ENCODE assay signal across 20 cellular contexts in genomic region chr4:36222702-36223101, GRCh38. TPM values are rescaled to one million over a fixed set of nuclear protein-coding genes. Genes with fewer than 3 reads are reported as not detected.
A peak's percentile ranks its signal among the peaks of the same experiment; 100 is the strongest.
DNase-seq lines count a peak whose midpoint lies in the region; ATAC-seq and TF ChIP-seq lines count a peak whose summit lies in the region.
"Had no signal": no experiment of that assay in that cellular context is flagged by ENCODE, and none has a peak within 500 bp of the region (broad histone marks: within the 10 kb centered on the region; RNA-seq: fewer than 3 reads in every experiment).

No MANE protein-coding gene starts in this region.

- no peak overlapping the region for H3K27ac ChIP-seq in RWPE2 (ENCODE audit: poor library complexity, severe bottlenecking)
- H3K27ac ChIP-seq: C4-2B, KMS-11 had no signal

- H3K9me3 ChIP-seq in RWPE2 (ENCODE audit: severe bottlenecking), result no peaks in the 10 kb centered on the region
- H3K9me3 ChIP-seq: Caco-2 had no signal

- H3K36me3 Mint-ChIP-seq in natural killer cell treated with Interleukin-12 subunit alpha and Interleukin-12 subunit beta and Interleukin-15 and Interleukin-18, amount 100 ng/mL, for 72 hours, result peaks cover 9% of the 10 kb centered on the region
- no peaks in the 10 kb centered on the region for H3K36me3 Mint-ChIP-seq in natural killer cell
- H3K36me3 Mint-ChIP-seq in effector memory CD8-positive, alpha-beta T cell (ENCODE audit: insufficient read depth), result peaks cover 13% of the 10 kb centered on the region

- DNase-seq in natural killer cell treated with Interleukin-12 subunit alpha and Interleukin-12 subunit beta and Interleukin-15 and Interleukin-18, amount 100 ng/mL, for 72 hours (ENCODE audit: low spot score), result no peak
- no peak for DNase-seq in natural killer cell
- no peak for DNase-seq in RWPE2 (ENCODE audit: low spot score)
- DNase-seq in effector memory CD8-positive, alpha-beta T cell, result no peak
- DNase-seq in NCI-H524 treated with DMSO at 0.1 percent for 48 hours (lab: John Stamatoyannopoulos, UW), result no peak
- DNase-seq in NCI-H2227 (lab: John Stamatoyannopoulos, UW; ENCODE audit: unreplicated experiment), result no peak
- DNase-seq in occipital lobe (lab: John Stamatoyannopoulos, UW), result no peak
- DNase-seq: Caco-2, DMS53, GOT3, NCI-H1092 treated with DMSO at 0.1 percent for 48 hours, NCI-H1694, NCI-H446, NCI-H82, SIG-M5 had no signal

- H3K27ac Mint-ChIP-seq in natural killer cell treated with Interleukin-12 subunit alpha and Interleukin-12 subunit beta and Interleukin-15 and Interleukin-18, amount 100 ng/mL, for 72 hours, result peak overlapping the region in 1 of 2 donors; percentile 49
- no peak overlapping the region for H3K27ac Mint-ChIP-seq in natural killer cell
- H3K27ac Mint-ChIP-seq in effector memory CD8-positive, alpha-beta T cell, result peak overlapping the region in 1 of 2 donors; percentile 59

- H3K36me3 ChIP-seq in RWPE2 (ENCODE audit: low read depth), result no peaks in the 10 kb centered on the region

- peaks cover 5% of the 10 kb centered on the region for H3K4me1 ChIP-seq in RWPE2 (ENCODE audit: insufficient read depth, poor library complexity, severe bottlenecking)
- H3K4me1 ChIP-seq: Caco-2 had no signal

- no peaks in the 10 kb centered on the region for H3K9me3 Mint-ChIP-seq in natural killer cell treated with Interleukin-12 subunit alpha and Interleukin-12 subunit beta and Interleukin-15 and Interleukin-18, amount 100 ng/mL, for 72 hours
- H3K9me3 Mint-ChIP-seq in natural killer cell, result no peaks in the 10 kb centered on the region
- H3K9me3 Mint-ChIP-seq in effector memory CD8-positive, alpha-beta T cell, result no peaks in the 10 kb centered on the region

- H3K4me3 Mint-ChIP-seq in natural killer cell treated with Interleukin-12 subunit alpha and Interleukin-12 subunit beta and Interleukin-15 and Interleukin-18, amount 100 ng/mL, for 72 hours, result peak overlapping the region; percentile 30
- no peak overlapping the region for H3K4me3 Mint-ChIP-seq in natural killer cell
- H3K4me3 Mint-ChIP-seq in effector memory CD8-positive, alpha-beta T cell, result peak overlapping the region; percentile 2 to 52

- H3K4me3 ChIP-seq in RWPE2 (ENCODE audit: severe bottlenecking), result no peak overlapping the region

- H3K4me1 Mint-ChIP-seq in natural killer cell treated with Interleukin-12 subunit alpha and Interleukin-12 subunit beta and Interleukin-15 and Interleukin-18, amount 100 ng/mL, for 72 hours (ENCODE audit: low read depth in 2 of 2), result peaks cover 58 to 60% of the 10 kb centered on the region in 2 donors
- peaks cover 71 to 73% of the 10 kb centered on the region in 2 donors for H3K4me1 Mint-ChIP-seq in natural killer cell
- peaks cover 54 to 77% of the 10 kb centered on the region in 2 donors for H3K4me1 Mint-ChIP-seq in effector memory CD8-positive, alpha-beta T cell (ENCODE audit: low read depth in 2 of 2)

- no peak for ATAC-seq in natural killer cell treated with Interleukin-12 subunit alpha and Interleukin-12 subunit beta and Interleukin-15 and Interleukin-18, amount 100 ng/mL, for 72 hours
- ATAC-seq in natural killer cell (no peak), RWPE2 (ENCODE audit: low read depth) (peak; percentile 49; the same call in 1 of the 3 replicates), GM21576 (IDR thresholded peaks at IDR 0.05; ENCODE audit: unreplicated experiment) (no peak)
- ATAC-seq in effector memory CD8-positive, alpha-beta T cell (replicated peaks), result no peak
- ATAC-seq: HepG2 had no signal

- H3K27me3 Mint-ChIP-seq in natural killer cell treated with Interleukin-12 subunit alpha and Interleukin-12 subunit beta and Interleukin-15 and Interleukin-18, amount 100 ng/mL, for 72 hours, result no peaks in the 10 kb centered on the region
- no peaks in the 10 kb centered on the region for H3K27me3 Mint-ChIP-seq in natural killer cell (ENCODE audit: low read depth in 2 of 2)
- H3K27me3 Mint-ChIP-seq in effector memory CD8-positive, alpha-beta T cell, result no peaks in the 10 kb centered on the region

- no peaks in the 10 kb centered on the region for H3K27me3 ChIP-seq in RWPE2 (ENCODE audit: insufficient read depth, poor library complexity, severe bottlenecking)

- intact Hi-C loops in natural killer cell (cut with micrococcal nuclease), result no loop called here

- no peak for TF ChIP-seq CTCF in natural killer cell (IDR thresholded peaks at IDR 0.05)
- no peak for TF ChIP-seq CTCF in RWPE2 (IDR thresholded peaks at IDR 0.05; ENCODE audit: poor library complexity, severe bottlenecking)

RNA-seq across cellular contexts. Expression of gene ARAP2, which starts 21.6 kb away (rescaled TPM):
- 100 to 1,000 TPM; 124 to 156 TPM for total RNA-seq in natural killer cell treated with Interleukin-12 subunit alpha and Interleukin-12 subunit beta and Interleukin-15 and Interleukin-18, amount 100 ng/mL, for 72 hours
- total RNA-seq in natural killer cell (100 to 1,000 TPM; 199 to 295 (median 270) TPM), occipital lobe (91.2 TPM)

RNA-seq across cellular contexts. Expression of gene DTHD1, which starts 58.7 kb away (rescaled TPM):
- total RNA-seq in natural killer cell treated with Interleukin-12 subunit alpha and Interleukin-12 subunit beta and Interleukin-15 and Interleukin-18, amount 100 ng/mL, for 72 hours, result 10 to 100 TPM; 12.1 to 12.9 TPM
- total RNA-seq in natural killer cell (10 to 100 TPM; 67.0 to 95.4 (median 81.5) TPM), occipital lobe (0.94 TPM)
- total RNA-seq: Caco-2, HepG2, MCF 10A had no signal

Comparison
In these comparisons a context has a peak if more than half of its experiments do, and no peak if none do; other contexts are left out.
1. RNA of gene DTHD1, which starts 58.7 kb away (total RNA-seq): 67.0 to 95.4 TPM in natural killer cell; 12.1 to 12.9 TPM in natural killer cell treated with Interleukin-12 subunit alpha and Interleukin-12 subunit beta and Interleukin-15 and Interleukin-18, amount 100 ng/mL, for 72 hours and 0.94 TPM in occipital lobe (single experiment); every median in the first group is over 4 times any median in the second.